Comparison of ENCODE assay signal across 8 cellular contexts in genomic region chr13:37058801-37059135, GRCh38. TPM values are rescaled to one million over a fixed set of nuclear protein-coding genes. Genes with fewer than 3 reads are reported as not detected.
DNase-seq lines count a peak whose midpoint lies in the region; ATAC-seq lines count a peak whose summit lies in the region.

No MANE protein-coding gene starts in this region.

- peaks cover 17 to 31% of the 10 kb centered on the region in 2 donors for H3K4me1 Mint-ChIP-seq in natural killer cell treated with Interleukin-12 subunit alpha and Interleukin-12 subunit beta and Interleukin-15 and Interleukin-18, amount 100 ng/mL, for 72 hours (ENCODE audit: low read depth in 2 of 2)

- H3K36me3 Mint-ChIP-seq in natural killer cell treated with Interleukin-12 subunit alpha and Interleukin-12 subunit beta and Interleukin-15 and Interleukin-18, amount 100 ng/mL, for 72 hours = peaks cover 1% of the 10 kb centered on the region

- no peaks in the 10 kb centered on the region for H3K27me3 ChIP-seq in esophagus (ENCODE audit: control insufficient read depth in 1 of 2, insufficient read depth in 2 of 2, low read length in 2 of 2)

- DNase-seq in D341Med (ENCODE audit: low spot score) = peak; percentile 39
- no peak for DNase-seq in natural killer cell treated with Interleukin-12 subunit alpha and Interleukin-12 subunit beta and Interleukin-15 and Interleukin-18, amount 100 ng/mL, for 72 hours (ENCODE audit: low spot score)
- DNase-seq in NCI-H1092 (lab: John Stamatoyannopoulos, UW) = no peak
- DNase-seq in dedifferentiated amniotic fluid mesenchymal stem cell (ENCODE audit: extremely low spot score) = no peak

- H3K9me3 ChIP-seq in esophagus (ENCODE audit: control insufficient read depth in 2 of 2, insufficient read depth in 1 of 2, low read depth in 1 of 2, low read length in 1 of 2) = no peaks in the 10 kb centered on the region

- H3K4me3 ChIP-seq in esophagus (ENCODE audit: low read depth in 1 of 2, low read length in 2 of 2) = peak overlapping the region; percentile 91 to 95

- H3K4me1 ChIP-seq in esophagus (ENCODE audit: control insufficient read depth in 2 of 2, insufficient read depth in 2 of 2, low read length in 1 of 2) = peaks cover 0 to 2% of the 10 kb centered on the region in 2 donors

- peak overlapping the region; percentile 93 for H3K4me3 Mint-ChIP-seq in natural killer cell treated with Interleukin-12 subunit alpha and Interleukin-12 subunit beta and Interleukin-15 and Interleukin-18, amount 100 ng/mL, for 72 hours

- H3K27ac ChIP-seq in esophagus (ENCODE audit: low read depth in 2 of 2, low read length in 1 of 2) = peak overlapping the region; percentile 87 to 95

- H3K27me3 Mint-ChIP-seq in natural killer cell treated with Interleukin-12 subunit alpha and Interleukin-12 subunit beta and Interleukin-15 and Interleukin-18, amount 100 ng/mL, for 72 hours = peaks cover 7 to 10% of the 10 kb centered on the region in 2 donors

- H3K27ac Mint-ChIP-seq in natural killer cell treated with Interleukin-12 subunit alpha and Interleukin-12 subunit beta and Interleukin-15 and Interleukin-18, amount 100 ng/mL, for 72 hours = peak overlapping the region; percentile 85 to 97

- H3K9me3 Mint-ChIP-seq in natural killer cell treated with Interleukin-12 subunit alpha and Interleukin-12 subunit beta and Interleukin-15 and Interleukin-18, amount 100 ng/mL, for 72 hours = no peaks in the 10 kb centered on the region

- no peaks in the 10 kb centered on the region for H3K36me3 ChIP-seq in esophagus (ENCODE audit: control insufficient read depth in 2 of 2, insufficient read depth in 2 of 2, low read length in 1 of 2)

- WGBS in esophagus, 2 donors = 0 to 1% methylated on average over 13 of the region's 13 CpGs

- ATAC-seq in GM19455 (IDR thresholded peaks at IDR 0.05; ENCODE audit: unreplicated experiment) = peak; percentile 29
- peak; percentile 13 for ATAC-seq in HG03457 (IDR thresholded peaks at IDR 0.05; ENCODE audit: unreplicated experiment)
- peak; percentile 1 to 5 for ATAC-seq in activated CD4-positive, CD25-positive, alpha-beta regulatory T cell treated with anti-CD3 and anti-CD28 coated beads, Interleukin-2, amount 50 U/mL, for 24 hours
- ATAC-seq in natural killer cell treated with Interleukin-12 subunit alpha and Interleukin-12 subunit beta and Interleukin-15 and Interleukin-18, amount 100 ng/mL, for 72 hours = peak in 1 of 2 donors; percentile 21

RNA-seq across cellular contexts. Expression of gene SUPT20H, which starts 0.7 kb away (rescaled TPM):
- polyA plus RNA-seq in esophagus = 10 to 100 TPM; 16.2 to 16.6 TPM
- total RNA-seq in natural killer cell treated with Interleukin-12 subunit alpha and Interleukin-12 subunit beta and Interleukin-15 and Interleukin-18, amount 100 ng/mL, for 72 hours = 10 to 100 TPM; 66.6 to 83.9 TPM

RNA-seq across cellular contexts. Expression of gene CSNK1A1L, which starts 46.7 kb away (rescaled TPM):
- polyA plus RNA-seq in esophagus = not detected
- not detected for total RNA-seq in natural killer cell treated with Interleukin-12 subunit alpha and Interleukin-12 subunit beta and Interleukin-15 and Interleukin-18, amount 100 ng/mL, for 72 hours

RNA-seq across cellular contexts. Expression of gene EXOSC8, which starts 58.2 kb away (rescaled TPM):
- polyA plus RNA-seq in esophagus = 10 to 100 TPM; 27.6 to 37.6 TPM
- total RNA-seq in natural killer cell treated with Interleukin-12 subunit alpha and Interleukin-12 subunit beta and Interleukin-15 and Interleukin-18, amount 100 ng/mL, for 72 hours = 10 to 100 TPM; 80.0 to 85.6 TPM

RNA-seq across cellular contexts. Expression of gene ALG5, which starts 59.6 kb away (rescaled TPM):
- 10 to 100 TPM; 17.0 to 26.2 TPM for polyA plus RNA-seq in esophagus
- total RNA-seq in natural killer cell treated with Interleukin-12 subunit alpha and Interleukin-12 subunit beta and Interleukin-15 and Interleukin-18, amount 100 ng/mL, for 72 hours = 10 to 100 TPM; 34.7 to 34.9 TPM
